8 cellular contexts compared by ENCODE assay signal in the genomic region with DNA sequence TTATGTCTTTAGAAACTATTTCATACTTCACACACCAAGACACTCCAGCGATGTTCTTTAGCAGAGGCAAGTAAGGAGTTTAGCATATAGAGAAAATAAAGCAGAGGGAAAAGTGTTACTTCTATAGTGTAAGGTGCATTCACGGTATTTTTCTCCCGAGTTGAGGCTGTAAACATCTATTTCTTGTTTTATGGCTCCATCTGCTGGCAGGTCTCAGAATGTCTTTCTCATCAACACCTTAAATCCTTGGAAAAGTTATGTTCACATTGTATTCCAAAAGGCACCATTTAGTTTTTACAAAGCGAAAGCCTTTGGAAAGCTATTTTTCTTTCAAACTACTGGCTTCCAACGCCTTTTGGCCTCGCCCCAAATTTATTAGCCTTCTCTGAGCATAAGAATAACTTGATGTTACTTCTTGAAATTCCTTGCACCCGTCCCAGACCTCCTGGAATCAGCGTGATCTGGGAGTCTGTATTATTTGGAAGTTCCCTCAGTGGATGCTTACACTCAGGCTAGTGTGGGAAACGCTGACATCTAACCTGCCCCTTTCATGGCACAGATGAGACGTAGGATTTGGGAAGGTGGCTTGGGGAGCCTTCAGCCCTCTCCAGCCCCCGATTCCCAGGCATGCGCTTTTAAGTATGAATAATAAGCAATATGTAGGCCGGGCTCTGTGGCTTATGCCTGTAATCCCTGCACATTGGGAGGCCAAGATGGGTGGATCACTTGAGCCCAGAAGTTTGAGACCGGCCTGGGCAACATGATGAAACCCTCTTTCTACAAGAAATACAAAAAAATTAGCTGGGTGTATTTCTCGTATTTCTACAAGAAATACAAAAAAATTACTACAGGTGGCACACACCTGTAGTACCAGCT. TPM values are rescaled to one million over a fixed set of nuclear protein-coding genes. Genes with fewer than 3 reads are reported as not detected.
DNase-seq lines count a peak whose midpoint lies in the region; ATAC-seq and TF ChIP-seq lines count a peak whose summit lies in the region.

No MANE protein-coding gene starts in this region.

- peaks cover 38% of the 10 kb centered on the region for H3K27me3 Mint-ChIP-seq in activated naive CD4-positive, alpha-beta T cell treated with anti-CD3 and anti-CD28 coated beads for 36 hours (ENCODE audit: low read depth)
- peaks cover 13% of the 10 kb centered on the region for H3K27me3 Mint-ChIP-seq in neural progenitor cell (ENCODE audit: insufficient read depth, low read depth)

- H3K9me3 Mint-ChIP-seq in activated naive CD4-positive, alpha-beta T cell treated with anti-CD3 and anti-CD28 coated beads for 36 hours = no peaks in the 10 kb centered on the region
- peaks cover 35% of the 10 kb centered on the region for H3K9me3 Mint-ChIP-seq in neural progenitor cell

- H3K36me3 Mint-ChIP-seq in activated naive CD4-positive, alpha-beta T cell treated with anti-CD3 and anti-CD28 coated beads for 36 hours (ENCODE audit: low read depth) = no peaks in the 10 kb centered on the region
- no peaks in the 10 kb centered on the region for H3K36me3 Mint-ChIP-seq in neural progenitor cell

- H3K9ac ChIP-seq in Karpas-422 (ENCODE audit: low read length) (no peak overlapping the region), neural progenitor cell (no peak overlapping the region)

- intact Hi-C loops in activated naive CD4-positive, alpha-beta T cell treated with anti-CD3 and anti-CD28 coated beads for 36 hours (cut with micrococcal nuclease) = loop anchor here (1.0 kb wide), 3 partner anchors 54 to 293 kb away; no protein-coding TSS in a partner anchor

- H3K4me3 Mint-ChIP-seq in activated naive CD4-positive, alpha-beta T cell treated with anti-CD3 and anti-CD28 coated beads for 36 hours = no peak overlapping the region
- no peak overlapping the region for H3K4me3 Mint-ChIP-seq in neural progenitor cell

- H3K27me3 ChIP-seq in Karpas-422 (ENCODE audit: low read length) (no peaks in the 10 kb centered on the region), neural progenitor cell (peaks cover 44% of the 10 kb centered on the region)

- H3K4me2 ChIP-seq in Karpas-422 (ENCODE audit: low read depth, low read length, poor library complexity, severe bottlenecking) = no peak overlapping the region
- H3K4me2 ChIP-seq in neural progenitor cell = no peak overlapping the region

- H3F3A ChIP-seq in neural progenitor cell (ENCODE audit: low read depth) = no peaks in the 10 kb centered on the region

- H3K4me1 Mint-ChIP-seq in activated naive CD4-positive, alpha-beta T cell treated with anti-CD3 and anti-CD28 coated beads for 36 hours (ENCODE audit: low read depth) = peaks cover 6% of the 10 kb centered on the region
- H3K4me1 Mint-ChIP-seq in neural progenitor cell = peaks cover 25% of the 10 kb centered on the region

- H3K4me1 ChIP-seq in Karpas-422 (ENCODE audit: low read length) (no peaks in the 10 kb centered on the region), neural progenitor cell (no peaks in the 10 kb centered on the region)

- DNase-seq in activated naive CD4-positive, alpha-beta T cell treated with anti-CD3 and anti-CD28 coated beads for 36 hours = peak; percentile 48
- DNase-seq in activated naive CD4-positive, alpha-beta T cell treated with anti-CD3 and anti-CD28 coated beads, Interleukin-2, amount 50 U/mL, for 16 hours = no peak
- DNase-seq in Karpas-422 (peak; percentile 78), RPMI7951 (ENCODE audit: low read depth) (peak; percentile 41), epithelial cell of esophagus (ENCODE audit: low read depth) (peak; percentile 67), neural progenitor cell (ENCODE audit: low spot score) (peak; percentile 79)
- DNase-seq in activated CD8-positive, alpha-beta memory T cell treated with anti-CD3 and anti-CD28 coated beads for 24 hours = no peak

- H3K9me3 ChIP-seq in Karpas-422 (ENCODE audit: low read length) (no peaks in the 10 kb centered on the region), neural progenitor cell (ENCODE audit: low read depth) (no peaks in the 10 kb centered on the region)

- no peak overlapping the region for H2AFZ ChIP-seq in Karpas-422 (ENCODE audit: low read length)
- H2AFZ ChIP-seq in neural progenitor cell (replicated peaks) = no peak overlapping the region

- H4K20me1 ChIP-seq in Karpas-422 (ENCODE audit: insufficient read depth, low read depth, low read length) (no peaks in the 10 kb centered on the region), neural progenitor cell (ENCODE audit: low read depth) (no peaks in the 10 kb centered on the region)

- CTCF ChIA-PET in activated naive CD4-positive, alpha-beta T cell treated with anti-CD3 and anti-CD28 coated beads for 36 hours (lab: Charles Lee) = interaction anchor here (0.6 to 2.7 kb wide), 10 partner anchors 8 to 297 kb away, joined by 3 to 16 read pairs (median 5); no protein-coding TSS in a partner anchor

- H3K79me2 ChIP-seq in Karpas-422 (ENCODE audit: low read length) (no peaks in the 10 kb centered on the region), neural progenitor cell (ENCODE audit: low read depth) (no peaks in the 10 kb centered on the region)

- no peak for ATAC-seq in HG03378 (IDR thresholded peaks at IDR 0.05; ENCODE audit: unreplicated experiment)

- H3K36me3 ChIP-seq in Karpas-422 (ENCODE audit: insufficient read depth, low read length) (no peaks in the 10 kb centered on the region), neural progenitor cell (no peaks in the 10 kb centered on the region)

- TF ChIP-seq CTCF in epithelial cell of esophagus (IDR thresholded peaks at IDR 0.05; ENCODE audit: insufficient read depth, low read depth, low read length, missing control alignments) (peak; percentile 62), neural progenitor cell (IDR thresholded peaks at IDR 0.05) (peak; percentile 84)

- no peak overlapping the region for H3K27ac Mint-ChIP-seq in activated naive CD4-positive, alpha-beta T cell treated with anti-CD3 and anti-CD28 coated beads for 36 hours
- no peak overlapping the region for H3K27ac Mint-ChIP-seq in neural progenitor cell

- H3K4me3 ChIP-seq in Karpas-422 (ENCODE audit: low read length) (no peak overlapping the region), epithelial cell of esophagus (ENCODE audit: low read length) (no peak overlapping the region), neural progenitor cell (no peak overlapping the region)

- no peaks in the 10 kb centered on the region for H3K9me2 ChIP-seq in Karpas-422 (replicated peaks; ENCODE audit: insufficient read depth, low read length)

- H3K27ac ChIP-seq in Karpas-422 (ENCODE audit: low read length) (no peak overlapping the region), neural progenitor cell (no peak overlapping the region)

RNA-seq across cellular contexts. Expression of a gene that starts 1.9 kb away (rescaled TPM):
- total RNA-seq in activated naive CD4-positive, alpha-beta T cell treated with anti-CD3 and anti-CD28 coated beads for 36 hours = not detected
- total RNA-seq in Karpas-422 (2014; rRNA removed; shearing (Covaris generic); ENCODE audit: low replicate concordance) = not detected in 2 replicates
- total RNA-seq in RPMI7951 (2014; rRNA removed; shearing (Covaris generic)) = not detected in 2 replicates
- not detected in 2 replicates for total RNA-seq in neural progenitor cell (ENCODE audit: low replicate concordance)

Comparison
In these comparisons a context has a peak if more than half of its experiments do, and no peak if none do; other contexts are left out.
1. DNase-seq: peak in activated naive CD4-positive, alpha-beta T cell treated with anti-CD3 and anti-CD28 coated beads for 36 hours (single experiment), Karpas-422 (single experiment), RPMI7951 (single experiment), epithelial cell of esophagus (single experiment) and neural progenitor cell (single experiment); none in activated naive CD4-positive, alpha-beta T cell treated with anti-CD3 and anti-CD28 coated beads, Interleukin-2, amount 50 U/mL, for 16 hours (single experiment) and activated CD8-positive, alpha-beta memory T cell treated with anti-CD3 and anti-CD28 coated beads for 24 hours (single experiment).